In genomic region chr6:80594461-80594860, GRCh38 we compare ENCODE assay signal across 1 cellular context.
TF ChIP-seq lines count a peak whose summit lies in the region.

No MANE protein-coding gene starts in this region.

TF ChIP-seq in SK-N-SH treated with all-trans-retinoic acid at 6 μM for 48 hours, 23 proteins besides CTCF, POLR2A, EP300 and RAD21 (continued from another document):
- TF ChIP-seq, protein P1, sequence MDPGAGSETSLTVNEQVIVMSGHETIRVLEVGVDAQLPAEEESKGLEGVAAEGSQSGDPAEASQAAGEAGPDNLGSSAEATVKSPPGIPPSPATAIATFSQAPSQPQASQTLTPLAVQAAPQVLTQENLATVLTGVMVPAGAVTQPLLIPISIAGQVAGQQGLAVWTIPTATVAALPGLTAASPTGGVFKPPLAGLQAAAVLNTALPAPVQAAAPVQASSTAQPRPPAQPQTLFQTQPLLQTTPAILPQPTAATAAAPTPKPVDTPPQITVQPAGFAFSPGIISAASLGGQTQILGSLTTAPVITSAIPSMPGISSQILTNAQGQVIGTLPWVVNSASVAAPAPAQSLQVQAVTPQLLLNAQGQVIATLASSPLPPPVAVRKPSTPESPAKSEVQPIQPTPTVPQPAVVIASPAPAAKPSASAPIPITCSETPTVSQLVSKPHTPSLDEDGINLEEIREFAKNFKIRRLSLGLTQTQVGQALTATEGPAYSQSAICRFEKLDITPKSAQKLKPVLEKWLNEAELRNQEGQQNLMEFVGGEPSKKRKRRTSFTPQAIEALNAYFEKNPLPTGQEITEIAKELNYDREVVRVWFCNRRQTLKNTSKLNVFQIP (CRISPR knock-in tag; IDR thresholded peaks at IDR 0.05; ENCODE audit: borderline replicate concordance, low read depth): no peak
- no peak for TF ChIP-seq ZFP3 (CRISPR knock-in tag; IDR thresholded peaks at IDR 0.05)
- no peak for TF ChIP-seq ZFP30 (CRISPR knock-in tag; IDR thresholded peaks at IDR 0.05)
- no peak for TF ChIP-seq CSDC2 (CRISPR knock-in tag; IDR thresholded peaks at IDR 0.05)
- no peak for TF ChIP-seq PATZ1 (CRISPR knock-in tag; IDR thresholded peaks at IDR 0.05; ENCODE audit: borderline replicate concordance)
- TF ChIP-seq SNAI2 (CRISPR knock-in tag; IDR thresholded peaks at IDR 0.05): no peak
- no peak for TF ChIP-seq OSR1 (CRISPR knock-in tag; IDR thresholded peaks at IDR 0.05)
- TF ChIP-seq TCF4 (CRISPR knock-in tag; IDR thresholded peaks at IDR 0.05; ENCODE audit: borderline replicate concordance): no peak
